ENCODE assay signal across 8 cellular contexts in genomic region chr15:55587321-55588069, GRCh38. TPM values are rescaled to one million over a fixed set of nuclear protein-coding genes. Genes with fewer than 3 reads are reported as not detected.
A peak's percentile ranks its signal among the peaks of the same experiment; 100 is the strongest.
DNase-seq lines count a peak whose midpoint lies in the region; ATAC-seq, FAIRE-seq and TF ChIP-seq lines count a peak whose summit lies in the region.

No MANE protein-coding gene starts in this region.

- no peak for TF ChIP-seq CTCF in HepG2 (CRISPR knock-in tag; IDR thresholded peaks at IDR 0.05)
- no peak for TF ChIP-seq CTCF in suprapubic skin (IDR thresholded peaks at IDR 0.05)

- POLR2A ChIA-PET in HEK293T (lab: Yijun Ruan, JAX) = no interaction called here
- POLR2A ChIA-PET in HepG2 (lab: Yijun Ruan, JAX) = no interaction called here

- BruUV-seq in HepG2 (replicated peaks; lab: Mats Ljungman, UMichigan) = no TSS peak

- WGBS in HepG2 (ENCODE audit: low lambda C conversion rate) = 17% methylated on average over 19 of the region's 65 CpGs
- 10% methylated on average over 24 of the region's 65 CpGs for WGBS in suprapubic skin

- H2AFZ ChIP-seq in HepG2 (ENCODE audit: low read length) = no peak overlapping the region

- H3K79me2 ChIP-seq in HepG2 (ENCODE audit: insufficient read depth, low read length) = no peaks in the 10 kb centered on the region

- H3K4me2 ChIP-seq in HepG2 (ENCODE audit: low read depth, low read length) = peak overlapping the region; percentile 88

- ATAC-seq in HepG2 = peak; percentile 74

- H3K27me3 ChIP-seq in HepG2 (ENCODE audit: control insufficient read depth in 1 of 2, insufficient read depth in 2 of 2, low read length in 2 of 2) = peaks cover 6 to 21% of the 10 kb centered on the region in 2 experiments; a peak in 4 of 5 replicates
- no peaks in the 10 kb centered on the region for H3K27me3 ChIP-seq in suprapubic skin

- TF ChIP-seq RAD21 in HepG2 (CRISPR knock-in tag; IDR thresholded peaks at IDR 0.05) = no peak

- intact Hi-C loops in HepG2 (cut with micrococcal nuclease; ENCODE audit: unreplicated experiment) = no loop called here

- no peaks in the 10 kb centered on the region for H4K20me1 ChIP-seq in HepG2 (ENCODE audit: insufficient read depth, low read length)

- CTCF ChIA-PET in HEK293T (lab: Yijun Ruan, JAX) = no interaction called here
- CTCF ChIA-PET in HepG2 (lab: Yijun Ruan, JAX; ENCODE audit: low intra/inter-chr PET ratio, low total read pairs) = no interaction called here

- H3K9me3 ChIP-seq in HepG2 (ENCODE audit: low read length) (no peaks in the 10 kb centered on the region), suprapubic skin (no peaks in the 10 kb centered on the region)

- DNase-seq in DMS53 (lab: John Stamatoyannopoulos, UW) = peak; percentile 67
- no peak for DNase-seq in DMS53 treated with DMSO at 0.1 percent for 48 hours (lab: John Stamatoyannopoulos, UW; ENCODE audit: unreplicated experiment)
- peak; percentile 42 for DNase-seq in HEK293T (ENCODE audit: extremely low spot score)
- peak; percentile 25 for DNase-seq in SK-MEL-5 (ENCODE audit: low read depth, low spot score)
- DNase-seq in dedifferentiated amniotic fluid mesenchymal stem cell (ENCODE audit: extremely low spot score) = peak; percentile 19
- DNase-seq in HepG2 (ENCODE audit: low spot score) = peak; percentile 31
- peak in 1 of 2 donors; percentile 64 for DNase-seq in suprapubic skin (ENCODE audit: low spot score in 2 of 2)
- DNase-seq in NCI-H1930 (lab: John Stamatoyannopoulos, UW) = no peak

- in situ Hi-C loops in SK-MEL-5 (cut with HindIII; ENCODE audit: low pct_unique_long_range_greater_than_20kb, low sequenced_read_pairs) (no loop called here), HepG2 (cut with HindIII; ENCODE audit: extremely low pct_ligation_motif_present, low pct_unique_long_range_greater_than_20kb) (no loop called here)

- H3K9ac ChIP-seq in HepG2 (ENCODE audit: insufficient read depth, low read depth, low read length) = peak overlapping the region; percentile 62

- TF ChIP-seq EP300 in HepG2 (IDR thresholded peaks at IDR 0.05; ENCODE audit: low read depth in 2 of 2, low read length in 2 of 2) (no peak), HepG2 (CRISPR knock-in tag; IDR thresholded peaks at IDR 0.05; ENCODE audit: borderline replicate concordance) (no peak), suprapubic skin (IDR thresholded peaks at IDR 0.05) (no peak)

- H3K4me1 ChIP-seq in HepG2 (ENCODE audit: insufficient read depth, low read length) = peaks cover 13% of the 10 kb centered on the region
- peaks cover 10% of the 10 kb centered on the region for H3K4me1 ChIP-seq in suprapubic skin

- H3K27ac ChIP-seq in HepG2 (ENCODE audit: extremely low read length, insufficient read depth, low read length) (no peak overlapping the region), suprapubic skin (peak overlapping the region; percentile 74)

- H3K4me3 ChIP-seq in HepG2 (replicated peaks in 1 of 3; ENCODE audit: insufficient read depth in 1 of 3, low read depth in 2 of 3, low read length in 3 of 3) (peak overlapping the region; percentile 61 to 72 (median 64); a peak in 5 of 6 replicates), suprapubic skin (peak overlapping the region; percentile 69)

- FAIRE-seq in HepG2 (lab: Jason Lieb, UNC) = no peak

- H3K36me3 ChIP-seq in HepG2 (replicated peaks in 1 of 2; ENCODE audit: control insufficient read depth in 1 of 2, insufficient read depth in 2 of 2, low read length in 2 of 2) = no peaks in the 10 kb centered on the region
- no peaks in the 10 kb centered on the region for H3K36me3 ChIP-seq in suprapubic skin

- TF ChIP-seq POLR2A in HepG2 (IDR thresholded peaks at IDR 0.05; ENCODE audit: insufficient read depth in 1 of 2, low read depth in 2 of 2, low read length in 2 of 2) = no peak
- no peak for TF ChIP-seq POLR2A in suprapubic skin (IDR thresholded peaks at IDR 0.05)

TF ChIP-seq in HEK293T, 16 proteins besides CTCF, POLR2A, EP300 and RAD21:
- TF ChIP-seq L3MBTL2 (conservative IDR thresholded peaks at IDR 0.05) (no peak; the same call in 1 of the 2 replicates), SP1 (IDR thresholded peaks at IDR 0.05) (no peak), ARNT (IDR thresholded peaks at IDR 0.05) (no peak), ZNF384 (IDR thresholded peaks at IDR 0.05) (no peak), CTBP1 (IDR thresholded peaks at IDR 0.05; ENCODE audit: borderline replicate concordance) (no peak), SUZ12 (IDR thresholded peaks at IDR 0.05) (no peak), LEF1 (IDR thresholded peaks at IDR 0.05; ENCODE audit: borderline replicate concordance) (no peak), FOXA1 (IDR thresholded peaks at IDR 0.05) (no peak), FOXM1 (IDR thresholded peaks at IDR 0.05; ENCODE audit: borderline replicate concordance) (no peak), NFRKB (IDR thresholded peaks at IDR 0.05) (no peak), FOXK2 (IDR thresholded peaks at IDR 0.05) (no peak), BHLHE40 (IDR thresholded peaks at IDR 0.05; ENCODE audit: borderline replicate concordance) (no peak), TARDBP (IDR thresholded peaks at IDR 0.05) (no peak), ELF4 (IDR thresholded peaks at IDR 0.05) (no peak), HDGF (IDR thresholded peaks at IDR 0.05; ENCODE audit: borderline replicate concordance) (no peak), PKNOX1 (IDR thresholded peaks at IDR 0.05) (no peak)

TF ChIP-seq in HepG2, 621 proteins besides CTCF, POLR2A, EP300 and RAD21 (continues in another document):
- peak; percentile 45; the same call in 1 of the 2 replicates for TF ChIP-seq SALL1 (CRISPR knock-in tag; IDR thresholded peaks at IDR 0.05)
- TF ChIP-seq MTERF4 (CRISPR knock-in tag; IDR thresholded peaks at IDR 0.05) = no peak
- peak; percentile 54 for TF ChIP-seq ZFY (CRISPR knock-in tag; IDR thresholded peaks at IDR 0.05)
- 0 out of 2 replicates have a peak, but pooled peaks have one; percentile 32 for TF ChIP-seq ETS1 (CRISPR knock-in tag; IDR thresholded peaks at IDR 0.05)
- TF ChIP-seq UBTF (CRISPR knock-in tag; IDR thresholded peaks at IDR 0.05) = peak; percentile 37; the same call in 1 of the 2 replicates

RNA-seq across cellular contexts. Expression of gene PYGO1, which starts 0.7 kb away (rescaled TPM):
- 11.8 TPM in 2 replicates for total RNA-seq in SK-MEL-5 (2014; rRNA removed; shearing (Covaris generic))
- polyA plus RNA-seq in SK-MEL-5 (2015; cell fraction: cytosol; rRNA removed) = 3.7 and 6.3 TPM in 2 replicates
- 9.0 and 11.5 TPM in 2 replicates for polyA plus RNA-seq in SK-MEL-5 (2015; cell fraction: nucleus; rRNA removed)
- total RNA-seq in HepG2 (2016; rRNA removed; fragmentation: Illumina TruSeq; extraction: Trizol) = 1.8 and 2.6 TPM in 2 replicates
- total RNA-seq in HepG2 (2016; cell fraction: cytosol; rRNA removed; fragmentation: Illumina TruSeq; extraction: Trizol; ENCODE audit: low read depth) = 0.26 and 0.40 TPM in 2 replicates
- total RNA-seq in HepG2 (2016; cell fraction: insoluble cytoplasmic fraction; rRNA removed; fragmentation: Illumina TruSeq; extraction: Trizol) = 1.8 and 2.0 TPM in 2 replicates
- 1.2 and 1.6 TPM in 2 replicates for total RNA-seq in HepG2 (2016; cell fraction: membrane; rRNA removed; fragmentation: Illumina TruSeq; extraction: Trizol)
- 1.7 and 2.1 TPM in 2 replicates for total RNA-seq in HepG2 (2016; cell fraction: nucleus; rRNA removed; fragmentation: Illumina TruSeq; extraction: Trizol)
- 0.94 and 1.1 TPM in 2 replicates for polyA plus RNA-seq in HepG2 (2011; rRNA removed)
- polyA plus RNA-seq in HepG2 (2011; cell fraction: cytosol; rRNA removed) = 0.30 and 0.45 TPM in 2 replicates
- 0.57 and 0.63 TPM in 2 replicates for polyA plus RNA-seq in HepG2 (2011; cell fraction: nucleus; rRNA removed)
- polyA plus RNA-seq in HepG2 (2012) = 0.45 and 0.74 TPM in 2 replicates
- 0.11 and 0.20 TPM in 2 replicates for polyA plus RNA-seq in HepG2 (2016; cell fraction: cytosol; fragmentation: Illumina TruSeq; extraction: Trizol; ENCODE audit: low read depth)
- polyA plus RNA-seq in HepG2 (2016; cell fraction: insoluble cytoplasmic fraction; fragmentation: Illumina TruSeq; extraction: Trizol; ENCODE audit: low read depth) = 1.5 TPM in 2 replicates
- 0.50 and 0.52 TPM in 2 replicates for polyA plus RNA-seq in HepG2 (2016; cell fraction: membrane; fragmentation: Illumina TruSeq; extraction: Trizol; ENCODE audit: low read depth)
- polyA plus RNA-seq in HepG2 (2016; cell fraction: nucleus; fragmentation: Illumina TruSeq; extraction: Trizol; ENCODE audit: insufficient read depth, low read depth) = 1.2 and 1.9 TPM in 2 replicates
- 0.21 and 1.1 TPM in 2 replicates for polyA minus RNA-seq in HepG2 (2011; rRNA and poly(A)+ RNA removed; ENCODE audit: low replicate concordance)
- polyA minus RNA-seq in HepG2 (2011; cell fraction: cytosol; rRNA and poly(A)+ RNA removed) = 0.79 and 0.89 TPM in 2 replicates
- 1.0 and 1.7 TPM in 2 replicates for polyA minus RNA-seq in HepG2 (2011; cell fraction: nucleus; rRNA and poly(A)+ RNA removed)
- 1 to 10 TPM; 1.1 to 3.3 (median 2.8) TPM for total RNA-seq in suprapubic skin

Comparison
In these comparisons a context has a peak if more than half of its experiments do, and no peak if none do; other contexts are left out.
1. DNase-seq: peak in DMS53 (single experiment), HEK293T (single experiment), SK-MEL-5 (single experiment), dedifferentiated amniotic fluid mesenchymal stem cell (single experiment) and HepG2 (single experiment); none in DMS53 treated with DMSO at 0.1 percent for 48 hours (single experiment) and NCI-H1930 (0 of 2).